21 cellular contexts compared by ENCODE assay signal in the genomic region with DNA sequence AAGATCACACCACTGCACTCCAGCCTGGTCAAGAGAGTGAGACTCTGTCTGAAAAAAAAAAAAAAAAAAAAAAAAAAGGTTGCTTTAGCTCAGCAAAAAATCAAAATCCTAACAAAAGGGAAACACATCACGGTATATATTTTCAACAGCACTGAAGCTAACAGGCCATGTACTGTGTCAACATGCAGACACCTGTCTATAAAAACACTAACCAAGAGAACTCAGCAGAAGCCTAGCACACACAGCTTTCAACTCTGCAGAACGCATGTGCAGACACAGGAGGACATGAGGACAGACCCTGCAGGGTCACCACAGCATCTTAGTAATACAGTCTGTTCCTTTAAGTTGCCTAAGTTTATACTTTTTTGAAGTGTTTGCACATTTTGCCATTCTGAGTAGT. TPM values are rescaled to one million over a fixed set of nuclear protein-coding genes. Genes with fewer than 3 reads are reported as not detected.
DNase-seq lines count a peak whose midpoint lies in the region; ATAC-seq and TF ChIP-seq lines count a peak whose summit lies in the region.
"Had no signal": no experiment of that assay in that cellular context is flagged by ENCODE, and none has a peak within 500 bp of the region (broad histone marks: within the 10 kb centered on the region; RNA-seq: fewer than 3 reads in every experiment).

No MANE protein-coding gene starts in this region.

- CTCF ChIA-PET in HEK293T (lab: Yijun Ruan, JAX), result no interaction called here

- POLR2A ChIA-PET in HEK293T (lab: Yijun Ruan, JAX), result no interaction called here

- ATAC-seq in left colon (peak; percentile 66), HG02852 (IDR thresholded peaks at IDR 0.05; ENCODE audit: unreplicated experiment) (no peak)
- ATAC-seq in activated CD4-positive, CD25-positive, alpha-beta regulatory T cell treated with anti-CD3 and anti-CD28 coated beads, Interleukin-2, amount 50 U/mL, for 24 hours, result no peak
- ATAC-seq: SK-N-SH treated with all-trans-retinoic acid at 6 μM for 48 hours; stimulated activated naive CD8-positive, alpha-beta T cell treated with anti-CD3 and anti-CD28 coated beads, Interleukin-15, Interleukin-2, amounts not matched to agents 100 U/mL and 50 U/mL, for 24 hours had no signal

- intact Hi-C loops in left colon (cut with DNase I, micrococcal nuclease), result no loop called here

- peak; percentile 81 for DNase-seq in DMS53 (lab: John Stamatoyannopoulos, UW)
- peak; percentile 68 for DNase-seq in DMS53 treated with DMSO at 0.1 percent for 48 hours (lab: John Stamatoyannopoulos, UW; ENCODE audit: unreplicated experiment)
- peak; percentile 27 for DNase-seq in NCI-H69 (lab: John Stamatoyannopoulos, UW)
- DNase-seq in left colon, result no peak
- DNase-seq in HEK293T (ENCODE audit: extremely low spot score), result no peak
- DNase-seq in HT-29 (ENCODE audit: low spot score), result no peak
- DNase-seq: activated CD4-positive, CD25-positive, alpha-beta regulatory T cell; activated T-cell treated with anti-CD3 and anti-CD28 coated beads, Interleukin-2, amount 50 U/mL, for 24 hours; GF-D8; Karpas-422; mammary epithelial cell; NCI-H1694 treated with DMSO at 0.1 percent for 48 hours; NCI-H446; PC-9; retina; stimulated activated CD4-positive, alpha-beta T cell treated with anti-CD3 and anti-CD28 coated beads, Interleukin-1b, Interleukin-23, amount 100 ng/mL, for 48 hours; stimulated activated naive CD8-positive, alpha-beta T cell treated with anti-CD3 and anti-CD28 coated beads, Interleukin-15, Interleukin-2, amounts not matched to agents 100 U/mL and 50 U/mL, for 24 hours; testis had no signal

TF ChIP-seq in HEK293T, 16 proteins besides CTCF, POLR2A, EP300 and RAD21:
- TF ChIP-seq SUZ12 (IDR thresholded peaks at IDR 0.05), result no peak
- TF ChIP-seq ELF4 (IDR thresholded peaks at IDR 0.05), result no peak
- no peak for TF ChIP-seq CTBP1 (IDR thresholded peaks at IDR 0.05; ENCODE audit: borderline replicate concordance)
- TF ChIP-seq ARNT (IDR thresholded peaks at IDR 0.05), result no peak
- no peak for TF ChIP-seq LEF1 (IDR thresholded peaks at IDR 0.05; ENCODE audit: borderline replicate concordance)
- TF ChIP-seq FOXA1 (IDR thresholded peaks at IDR 0.05), result no peak
- TF ChIP-seq SP1 (IDR thresholded peaks at IDR 0.05), result no peak
- TF ChIP-seq FOXK2 (IDR thresholded peaks at IDR 0.05), result no peak
- TF ChIP-seq FOXM1 (IDR thresholded peaks at IDR 0.05; ENCODE audit: borderline replicate concordance), result no peak
- no peak for TF ChIP-seq NFRKB (IDR thresholded peaks at IDR 0.05)
- no peak for TF ChIP-seq HDGF (IDR thresholded peaks at IDR 0.05; ENCODE audit: borderline replicate concordance)
- no peak for TF ChIP-seq PKNOX1 (IDR thresholded peaks at IDR 0.05)
- TF ChIP-seq ZNF384 (IDR thresholded peaks at IDR 0.05), result no peak
- no peak for TF ChIP-seq BHLHE40 (IDR thresholded peaks at IDR 0.05; ENCODE audit: borderline replicate concordance)
- TF ChIP-seq TARDBP (IDR thresholded peaks at IDR 0.05), result no peak
- TF ChIP-seq L3MBTL2 (conservative IDR thresholded peaks at IDR 0.05), result no peak
TF ChIP-seq in HEK293T: peak in this region for 0.

RNA-seq across cellular contexts. Expression of gene NINL, which starts 13.5 kb away (rescaled TPM):
- 1 to 10 TPM; 5.0 to 5.2 TPM for total RNA-seq in left colon
- 1.2 TPM in 1 of 2 replicates, not detected in the other for total RNA-seq in HT-29 (2014; rRNA removed; shearing (Covaris generic))

RNA-seq across cellular contexts. Expression of gene NANP, which starts 52.0 kb away (rescaled TPM):
- 1 to 10 TPM; 2.7 to 3.7 TPM for total RNA-seq in left colon
- 4.8 and 6.2 TPM in 2 replicates for total RNA-seq in HT-29 (2014; rRNA removed; shearing (Covaris generic))

Comparison
In these comparisons a context has a peak if more than half of its experiments do, and no peak if none do; other contexts are left out.
1. DNase-seq: peak in DMS53 (single experiment), DMS53 treated with DMSO at 0.1 percent for 48 hours (single experiment) and NCI-H69 (single experiment); none in left colon (0 of 2), HEK293T (single experiment) and HT-29 (single experiment).